Comparison of ENCODE assay signal across 15 cellular contexts in genomic region chr2:241372376-241372992, GRCh38. TPM values are rescaled to one million over a fixed set of nuclear protein-coding genes. Genes with fewer than 3 reads are reported as not detected.
DNase-seq lines count a peak whose midpoint lies in the region; ATAC-seq and TF ChIP-seq lines count a peak whose summit lies in the region.
"Had no signal": no experiment of that assay in that cellular context is flagged by ENCODE, and none has a peak within 500 bp of the region (broad histone marks: within the 10 kb centered on the region; RNA-seq: fewer than 3 reads in every experiment).

No MANE protein-coding gene starts in this region.

- no peak for ATAC-seq in HG02763 (IDR thresholded peaks at IDR 0.05; ENCODE audit: unreplicated experiment)
- no peak for ATAC-seq in GM19463 (IDR thresholded peaks at IDR 0.05; ENCODE audit: unreplicated experiment)
- ATAC-seq: foreskin keratinocyte; stimulated activated naive CD8-positive, alpha-beta T cell treated with anti-CD3 and anti-CD28 coated beads, Interleukin-15, Interleukin-2, amounts not matched to agents 100 U/mL and 50 U/mL, for 24 hours had no signal

- peaks cover 45% of the 10 kb centered on the region for H3K79me2 ChIP-seq in Karpas-422 (ENCODE audit: low read length)

- peaks cover 67% of the 10 kb centered on the region for H4K20me1 ChIP-seq in BLaER1
- peaks cover 20% of the 10 kb centered on the region for H4K20me1 ChIP-seq in Karpas-422 (ENCODE audit: insufficient read depth, low read depth, low read length)

- no peaks in the 10 kb centered on the region for H3K9me2 ChIP-seq in Karpas-422 (replicated peaks; ENCODE audit: insufficient read depth, low read length)

- H3K27ac Mint-ChIP-seq in osteocyte (ENCODE audit: unreplicated experiment) = peak overlapping the region; percentile 41

- H3K4me1 Mint-ChIP-seq in osteocyte (ENCODE audit: unreplicated experiment) = peaks cover 44% of the 10 kb centered on the region

- TF ChIP-seq CTCF in osteocyte (IDR thresholded peaks at IDR 0.05) = no peak

- H3K27ac ChIP-seq in BLaER1 (no peak overlapping the region), Karpas-422 (ENCODE audit: low read length) (peak overlapping the region; percentile 88), cingulate gyrus (ENCODE audit: low read depth, low read length) (peak overlapping the region; percentile 41)
- H3K27ac ChIP-seq: foreskin keratinocyte, sigmoid colon had no signal

- peaks cover 28% of the 10 kb centered on the region for H3K36me3 Mint-ChIP-seq in osteocyte (ENCODE audit: unreplicated experiment)

- no peaks in the 10 kb centered on the region for H3K27me3 Mint-ChIP-seq in osteocyte (ENCODE audit: unreplicated experiment)

- H3K27me3 ChIP-seq in BLaER1 (no peaks in the 10 kb centered on the region), Karpas-422 (ENCODE audit: low read length) (no peaks in the 10 kb centered on the region)
- H3K27me3 ChIP-seq: foreskin keratinocyte, sigmoid colon had no signal

- H3K4me3 ChIP-seq in BLaER1 = no peak overlapping the region
- H3K4me3 ChIP-seq in Karpas-422 (ENCODE audit: low read length) = peak overlapping the region; percentile 22; the same call in 1 of the 2 replicates
- H3K4me3 ChIP-seq: HAP-1, lung, sigmoid colon had no signal

- no peaks in the 10 kb centered on the region for H3K9me3 Mint-ChIP-seq in osteocyte (ENCODE audit: unreplicated experiment)

- H3K4me2 ChIP-seq in BLaER1 = peak overlapping the region; percentile 44
- peak overlapping the region; percentile 71 for H3K4me2 ChIP-seq in Karpas-422 (ENCODE audit: low read depth, low read length, poor library complexity, severe bottlenecking)

- H3K36me3 ChIP-seq in BLaER1 (peaks cover 23% of the 10 kb centered on the region), Karpas-422 (ENCODE audit: insufficient read depth, low read length) (peaks cover 11% of the 10 kb centered on the region; the same call in 1 of the 2 replicates)

- no peak overlapping the region for H2AFZ ChIP-seq in Karpas-422 (ENCODE audit: low read length)

- H3K9me3 ChIP-seq in BLaER1 = no peaks in the 10 kb centered on the region
- no peaks in the 10 kb centered on the region for H3K9me3 ChIP-seq in Karpas-422 (ENCODE audit: low read length)
- H3K9me3 ChIP-seq: HAP-1, sigmoid colon had no signal

- H3K4me1 ChIP-seq in BLaER1 (peaks cover 40% of the 10 kb centered on the region), Karpas-422 (ENCODE audit: low read length) (peaks cover 72% of the 10 kb centered on the region)

- DNase-seq in Karpas-422 (peak; percentile 42), osteocyte (ENCODE audit: extremely low spot score, unreplicated experiment) (no peak), SW 1271 (lab: John Stamatoyannopoulos, UW) (no peak)
- no peak for DNase-seq in activated T-cell treated with anti-CD3 and anti-CD28 coated beads, Interleukin-2, amount 50 U/mL, for 48 hours
- DNase-seq: activated effector memory CD4-positive, alpha-beta T cell treated with anti-CD3 and anti-CD28 coated beads, Interleukin-2, amount 50 U/mL, for 16 hours; aorta; foreskin keratinocyte; sigmoid colon; stimulated activated naive CD8-positive, alpha-beta T cell treated with anti-CD3 and anti-CD28 coated beads, Interleukin-15, Interleukin-2, amounts not matched to agents 100 U/mL and 50 U/mL, for 24 hours had no signal

- no peak overlapping the region for H3K4me3 Mint-ChIP-seq in osteocyte (ENCODE audit: unreplicated experiment)

- H3K9ac ChIP-seq in BLaER1 (no peak overlapping the region), Karpas-422 (ENCODE audit: low read length) (0 out of 2 replicates have a peak overlapping the region, but pooled peaks have one; percentile 1)

RNA-seq across cellular contexts. Expression of gene FARP2, which starts 16.4 kb away (rescaled TPM):
- 30.5 and 40.0 TPM in 2 replicates for total RNA-seq in Karpas-422 (2014; rRNA removed; shearing (Covaris generic); ENCODE audit: low replicate concordance)
- total RNA-seq in osteocyte = 54.5 and 70.1 TPM in 2 replicates

RNA-seq across cellular contexts. Expression of gene SEPTIN2, which starts 56.8 kb away (rescaled TPM):
- 208 and 281 TPM in 2 replicates for total RNA-seq in Karpas-422 (2014; rRNA removed; shearing (Covaris generic); ENCODE audit: low replicate concordance)
- total RNA-seq in osteocyte = 547 and 557 TPM in 2 replicates

RNA-seq across cellular contexts. Expression of gene HDLBP, which starts 57.0 kb away (rescaled TPM):
- 141 and 167 TPM in 2 replicates for total RNA-seq in Karpas-422 (2014; rRNA removed; shearing (Covaris generic); ENCODE audit: low replicate concordance)
- 839 and 856 TPM in 2 replicates for total RNA-seq in osteocyte
